ENCODE assay signal across 7 cellular contexts in genomic region chr18:11553098-11553940, GRCh38. TPM values are rescaled to one million over a fixed set of nuclear protein-coding genes. Genes with fewer than 3 reads are reported as not detected.
DNase-seq lines count a peak whose midpoint lies in the region; ATAC-seq and TF ChIP-seq lines count a peak whose summit lies in the region.

No MANE protein-coding gene starts in this region.

- no peak overlapping the region for H3K9ac ChIP-seq in Loucy (ENCODE audit: low read depth, low read length, poor library complexity, severe bottlenecking)

- H3K27ac ChIP-seq in coronary artery (no peak overlapping the region), right lobe of liver (no peak overlapping the region), testis (no peak overlapping the region)

- no peak overlapping the region for H2AFZ ChIP-seq in Loucy (ENCODE audit: low read length)

- no peak for TF ChIP-seq POLR2A in right lobe of liver (IDR thresholded peaks at IDR 0.05)
- no peak for TF ChIP-seq POLR2A in testis (IDR thresholded peaks at IDR 0.05)

- H3K4me2 ChIP-seq in Loucy (ENCODE audit: low read depth, low read length, poor library complexity, severe bottlenecking) = no peak overlapping the region

- H3K36me3 ChIP-seq in Loucy (ENCODE audit: insufficient read depth, low read length) (no peaks in the 10 kb centered on the region), right lobe of liver (no peaks in the 10 kb centered on the region), testis (ENCODE audit: low read depth, missing control alignments) (no peaks in the 10 kb centered on the region)

- H4K20me1 ChIP-seq in Loucy (ENCODE audit: insufficient read depth, low read length, poor library complexity, severe bottlenecking) = no peaks in the 10 kb centered on the region

- DNase-seq in EH (ENCODE audit: low read depth) (peak; percentile 53), SK-N-DZ (ENCODE audit: low spot score) (peak; percentile 32), coronary artery (ENCODE audit: low spot score) (no peak), right lobe of liver (no peak), testis (peak; percentile 57)

- 25% methylated on average over 8 of the region's 8 CpGs for WGBS in right lobe of liver (ENCODE audit: insufficient coverage, low coverage, low lambda C conversion rate, missing lambda C conversion rate)
- 29 to 31% methylated on average over 8 of the region's 8 CpGs for WGBS in testis, 2 donors

- intact Hi-C loops in right lobe of liver (cut with DNase I) (no loop called here), testis (cut with DNase I; ENCODE audit: low total_unique reads) (loop anchor here (10.0 kb wide), 1 partner anchor 699 kb away; no protein-coding TSS in a partner anchor)

- H3K27me3 ChIP-seq in Loucy (ENCODE audit: insufficient read depth, low read length, poor library complexity, severe bottlenecking) (no peaks in the 10 kb centered on the region), right lobe of liver (no peaks in the 10 kb centered on the region), testis (no peaks in the 10 kb centered on the region)

- TF ChIP-seq CTCF in Loucy (conservative IDR thresholded peaks at IDR 0.05; ENCODE audit: low read length) (peak; percentile 88), coronary artery (IDR thresholded peaks at IDR 0.05) (peak; percentile 85), right lobe of liver (IDR thresholded peaks at IDR 0.05) (peak; percentile 74 to 91 (median 86)), testis (IDR thresholded peaks at IDR 0.05) (peak; percentile 42 to 73 (median 71))

- H3K9me3 ChIP-seq in Loucy (ENCODE audit: insufficient read depth, low read depth, low read length) = no peaks in the 10 kb centered on the region
- H3K9me3 ChIP-seq in right lobe of liver = no peaks in the 10 kb centered on the region
- H3K9me3 ChIP-seq in testis = no peaks in the 10 kb centered on the region

- no peaks in the 10 kb centered on the region for H3K79me2 ChIP-seq in Loucy (ENCODE audit: insufficient read depth, low read length)

- no peaks in the 10 kb centered on the region for H3F3A ChIP-seq in Loucy (ENCODE audit: low read depth)

- H3K4me1 ChIP-seq in Loucy (ENCODE audit: insufficient read depth, low read length, poor library complexity, severe bottlenecking) = no peaks in the 10 kb centered on the region
- no peaks in the 10 kb centered on the region for H3K4me1 ChIP-seq in right lobe of liver
- no peaks in the 10 kb centered on the region for H3K4me1 ChIP-seq in testis

- ATAC-seq in GM21529 (IDR thresholded peaks at IDR 0.05; ENCODE audit: unreplicated experiment) (peak; percentile 75), right lobe of liver (peak; percentile 82 to 87 (median 86))

- no peak overlapping the region for H3K4me3 ChIP-seq in Loucy (ENCODE audit: low read length, poor library complexity, severe bottlenecking)
- H3K4me3 ChIP-seq in coronary artery = no peak overlapping the region
- no peak overlapping the region for H3K4me3 ChIP-seq in right lobe of liver
- H3K4me3 ChIP-seq in testis = no peak overlapping the region

- no peaks in the 10 kb centered on the region for H3K9me2 ChIP-seq in Loucy (replicated peaks; ENCODE audit: low read depth, low read length)

RNA-seq across cellular contexts. Expression of gene SLC35G4, which starts 56.1 kb away (rescaled TPM):
- polyA plus RNA-seq in SK-N-DZ (2014; cell fraction: cytosol; rRNA removed) = not detected in 2 replicates
- not detected in 2 replicates for polyA plus RNA-seq in SK-N-DZ (2014; cell fraction: nucleus; rRNA removed)
- total RNA-seq in right lobe of liver (not detected), testis (not detected)
- not detected for polyA plus RNA-seq in testis (ENCODE audit: insufficient read depth, low read depth, low replicate concordance)

Comparison
In these comparisons a context has a peak if more than half of its experiments do, and no peak if none do; other contexts are left out.
1. DNase-seq: peak in EH (single experiment), SK-N-DZ (single experiment) and testis (single experiment); none in coronary artery (single experiment) and right lobe of liver (0 of 3).
2. Peak in every context shown above with its lines, with median percentiles within 50 percentile points of each other: CTCF ChIP-seq.